ENCODE assay signal across 8 cellular contexts in the genomic region with DNA sequence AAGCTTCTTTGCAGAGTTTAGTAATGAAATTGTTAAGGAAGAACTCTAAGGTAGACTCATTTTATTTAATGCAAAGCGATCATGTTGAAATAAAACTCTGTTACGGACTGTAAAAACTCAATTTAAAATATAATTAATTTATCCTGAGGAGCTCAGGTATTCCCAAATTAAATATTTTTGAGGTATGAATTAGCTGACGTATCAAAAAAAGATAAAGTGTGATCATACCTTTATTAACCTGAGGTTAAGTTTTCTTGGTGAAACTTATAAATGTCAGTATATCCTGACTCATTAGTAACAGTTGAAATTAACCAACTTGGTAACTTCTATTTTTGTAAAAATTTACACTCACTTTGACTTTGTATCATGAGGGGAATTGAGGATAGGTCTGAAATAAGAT.
"Had no signal": no experiment of that assay in that cellular context is flagged by ENCODE, and none has a peak within 500 bp of the region (broad histone marks: within the 10 kb centered on the region; RNA-seq: fewer than 3 reads in every experiment).

No MANE protein-coding gene starts in this region.

- H3K4me2 ChIP-seq: GM23338, KMS-11 had no signal

- H3K9ac ChIP-seq: KMS-11 had no signal

- FAIRE-seq: H1, H54, HTR-8/SVneo had no signal

- DNase-seq: H9, HCEC 1CT, KBM-7 had no signal

- ATAC-seq: GM23338 had no signal

- H3K27ac Mint-ChIP-seq: GM23338, H9 had no signal

- H3K4me3 ChIP-seq: GM23338 had no signal

- H2AFZ ChIP-seq: GM23338 had no signal

- H3K4me3 Mint-ChIP-seq: GM23338, H9 had no signal

- H3K27ac ChIP-seq: KMS-11 had no signal

- H3K9me3 Mint-ChIP-seq: GM23338 had no signal
